1 cellular context compared by ENCODE assay signal in genomic region chr1:56563568-56563967, GRCh38.
TF ChIP-seq lines count a peak whose summit lies in the region.

No MANE protein-coding gene starts in this region.

TF ChIP-seq in H1, 55 proteins besides CTCF, POLR2A, EP300 and RAD21 (continued from another document):
- TF ChIP-seq HDAC6 (IDR thresholded peaks at IDR 0.05; ENCODE audit: low read depth, low read length), result no peak
- TF ChIP-seq ZNF274 (IDR thresholded peaks at IDR 0.05; ENCODE audit: borderline replicate concordance, extremely low read depth, low read length), result no peak
- TF ChIP-seq KDM5A (IDR thresholded peaks at IDR 0.05; ENCODE audit: low read length), result no peak
